Comparison of ENCODE assay signal across 9 cellular contexts in the genomic region with DNA sequence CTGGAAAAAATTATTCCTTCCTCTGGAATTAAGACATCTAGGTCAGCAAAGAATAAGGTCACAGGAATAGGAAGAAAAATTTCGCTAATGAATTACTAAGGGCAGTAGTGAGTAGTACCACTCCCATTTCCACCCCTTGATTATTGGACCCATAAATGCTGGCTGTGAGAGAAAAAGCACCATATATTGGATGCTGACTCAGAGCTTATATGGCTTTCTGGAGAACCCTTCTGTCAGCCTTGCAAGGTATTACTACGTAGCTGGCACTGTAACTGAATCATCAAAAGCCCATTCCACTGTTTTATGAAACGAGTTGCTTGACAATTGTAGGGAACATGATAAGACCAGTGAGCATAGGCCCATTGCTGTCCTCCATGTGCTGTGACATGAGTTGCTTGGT.
"Had no signal": no experiment of that assay in that cellular context is flagged by ENCODE, and none has a peak within 500 bp of the region (broad histone marks: within the 10 kb centered on the region; RNA-seq: fewer than 3 reads in every experiment).

No MANE protein-coding gene starts in this region.

- DNase-seq: GM23248, GOT3, H7, H9, HCEC 1CT, HFFc6 had no signal

- H3K4me1 ChIP-seq: HAP-1 had no signal

- H3K27ac ChIP-seq: GM23248 had no signal

- H2AFZ ChIP-seq: GM23248, GM23338 had no signal

- H3K36me3 ChIP-seq: HAP-1 had no signal

- H3K9me3 ChIP-seq: HAP-1 had no signal

- H3K4me2 ChIP-seq: GM23338 had no signal

- H3K4me3 ChIP-seq: GM23248, GM23338, HAP-1 had no signal

- ATAC-seq: GM23338, HCT116 had no signal
